ENCODE assay signal across 1 cellular context in genomic region chr17:67245694-67246397, GRCh38.
TF ChIP-seq lines count a peak whose summit lies in the region.

No MANE protein-coding gene starts in this region.

TF ChIP-seq in WTC11, 78 proteins besides CTCF, POLR2A, EP300 and RAD21 (continued from another document and continues in another):
- no peak for TF ChIP-seq E2F4 (CRISPR knock-in tag; IDR thresholded peaks at IDR 0.05; ENCODE audit: borderline replicate concordance, low read depth)
- no peak for TF ChIP-seq ZNF263 (CRISPR knock-in tag; IDR thresholded peaks at IDR 0.05; ENCODE audit: low read depth)
- no peak for TF ChIP-seq ZNF396 (CRISPR knock-in tag; IDR thresholded peaks at IDR 0.05; ENCODE audit: borderline replicate concordance)
- TF ChIP-seq NFATC4 (CRISPR knock-in tag; IDR thresholded peaks at IDR 0.05), result no peak
- no peak; the same call in 1 of the 2 replicates for TF ChIP-seq ESRRA (CRISPR knock-in tag; IDR thresholded peaks at IDR 0.05; ENCODE audit: borderline replicate concordance)
- no peak for TF ChIP-seq ETV6 (CRISPR knock-in tag; IDR thresholded peaks at IDR 0.05)
- no peak for TF ChIP-seq MYBL2 (CRISPR knock-in tag; IDR thresholded peaks at IDR 0.05)
- TF ChIP-seq GRHL2 (CRISPR knock-in tag; IDR thresholded peaks at IDR 0.05; ENCODE audit: insufficient replicate concordance, severe bottlenecking), result no peak
- TF ChIP-seq, protein P1, sequence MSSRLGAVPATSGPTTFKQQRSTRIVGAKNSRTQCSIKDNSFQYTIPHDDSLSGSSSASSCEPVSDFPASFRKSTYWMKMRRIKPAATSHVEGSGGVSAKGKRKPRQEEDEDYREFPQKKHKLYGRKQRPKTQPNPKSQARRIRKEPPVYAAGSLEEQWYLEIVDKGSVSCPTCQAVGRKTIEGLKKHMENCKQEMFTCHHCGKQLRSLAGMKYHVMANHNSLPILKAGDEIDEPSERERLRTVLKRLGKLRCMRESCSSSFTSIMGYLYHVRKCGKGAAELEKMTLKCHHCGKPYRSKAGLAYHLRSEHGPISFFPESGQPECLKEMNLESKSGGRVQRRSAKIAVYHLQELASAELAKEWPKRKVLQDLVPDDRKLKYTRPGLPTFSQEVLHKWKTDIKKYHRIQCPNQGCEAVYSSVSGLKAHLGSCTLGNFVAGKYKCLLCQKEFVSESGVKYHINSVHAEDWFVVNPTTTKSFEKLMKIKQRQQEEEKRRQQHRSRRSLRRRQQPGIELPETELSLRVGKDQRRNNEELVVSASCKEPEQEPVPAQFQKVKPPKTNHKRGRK (CRISPR knock-in tag; IDR thresholded peaks at IDR 0.05; ENCODE audit: borderline replicate concordance), result no peak
- no peak for TF ChIP-seq ZNF671 (CRISPR knock-in tag; IDR thresholded peaks at IDR 0.05)
- no peak for TF ChIP-seq ATF6 (CRISPR knock-in tag; IDR thresholded peaks at IDR 0.05)
- TF ChIP-seq, protein P2, sequence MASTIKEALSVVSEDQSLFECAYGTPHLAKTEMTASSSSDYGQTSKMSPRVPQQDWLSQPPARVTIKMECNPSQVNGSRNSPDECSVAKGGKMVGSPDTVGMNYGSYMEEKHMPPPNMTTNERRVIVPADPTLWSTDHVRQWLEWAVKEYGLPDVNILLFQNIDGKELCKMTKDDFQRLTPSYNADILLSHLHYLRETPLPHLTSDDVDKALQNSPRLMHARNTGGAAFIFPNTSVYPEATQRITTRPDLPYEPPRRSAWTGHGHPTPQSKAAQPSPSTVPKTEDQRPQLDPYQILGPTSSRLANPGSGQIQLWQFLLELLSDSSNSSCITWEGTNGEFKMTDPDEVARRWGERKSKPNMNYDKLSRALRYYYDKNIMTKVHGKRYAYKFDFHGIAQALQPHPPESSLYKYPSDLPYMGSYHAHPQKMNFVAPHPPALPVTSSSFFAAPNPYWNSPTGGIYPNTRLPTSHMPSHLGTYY (CRISPR knock-in tag; IDR thresholded peaks at IDR 0.05), result no peak
- no peak for TF ChIP-seq JUN (CRISPR knock-in tag; IDR thresholded peaks at IDR 0.05)
- TF ChIP-seq, protein P3, sequence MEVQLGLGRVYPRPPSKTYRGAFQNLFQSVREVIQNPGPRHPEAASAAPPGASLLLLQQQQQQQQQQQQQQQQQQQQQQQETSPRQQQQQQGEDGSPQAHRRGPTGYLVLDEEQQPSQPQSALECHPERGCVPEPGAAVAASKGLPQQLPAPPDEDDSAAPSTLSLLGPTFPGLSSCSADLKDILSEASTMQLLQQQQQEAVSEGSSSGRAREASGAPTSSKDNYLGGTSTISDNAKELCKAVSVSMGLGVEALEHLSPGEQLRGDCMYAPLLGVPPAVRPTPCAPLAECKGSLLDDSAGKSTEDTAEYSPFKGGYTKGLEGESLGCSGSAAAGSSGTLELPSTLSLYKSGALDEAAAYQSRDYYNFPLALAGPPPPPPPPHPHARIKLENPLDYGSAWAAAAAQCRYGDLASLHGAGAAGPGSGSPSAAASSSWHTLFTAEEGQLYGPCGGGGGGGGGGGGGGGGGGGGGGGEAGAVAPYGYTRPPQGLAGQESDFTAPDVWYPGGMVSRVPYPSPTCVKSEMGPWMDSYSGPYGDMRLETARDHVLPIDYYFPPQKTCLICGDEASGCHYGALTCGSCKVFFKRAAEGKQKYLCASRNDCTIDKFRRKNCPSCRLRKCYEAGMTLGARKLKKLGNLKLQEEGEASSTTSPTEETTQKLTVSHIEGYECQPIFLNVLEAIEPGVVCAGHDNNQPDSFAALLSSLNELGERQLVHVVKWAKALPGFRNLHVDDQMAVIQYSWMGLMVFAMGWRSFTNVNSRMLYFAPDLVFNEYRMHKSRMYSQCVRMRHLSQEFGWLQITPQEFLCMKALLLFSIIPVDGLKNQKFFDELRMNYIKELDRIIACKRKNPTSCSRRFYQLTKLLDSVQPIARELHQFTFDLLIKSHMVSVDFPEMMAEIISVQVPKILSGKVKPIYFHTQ (CRISPR knock-in tag; IDR thresholded peaks at IDR 0.05), result no peak
- TF ChIP-seq ZBTB21 (CRISPR knock-in tag; IDR thresholded peaks at IDR 0.05; ENCODE audit: borderline replicate concordance), result no peak
- TF ChIP-seq ZNF317 (CRISPR knock-in tag; IDR thresholded peaks at IDR 0.05; ENCODE audit: borderline replicate concordance, low read depth), result no peak
- TF ChIP-seq MLX (CRISPR knock-in tag; IDR thresholded peaks at IDR 0.05), result no peak
- TF ChIP-seq, protein P4, sequence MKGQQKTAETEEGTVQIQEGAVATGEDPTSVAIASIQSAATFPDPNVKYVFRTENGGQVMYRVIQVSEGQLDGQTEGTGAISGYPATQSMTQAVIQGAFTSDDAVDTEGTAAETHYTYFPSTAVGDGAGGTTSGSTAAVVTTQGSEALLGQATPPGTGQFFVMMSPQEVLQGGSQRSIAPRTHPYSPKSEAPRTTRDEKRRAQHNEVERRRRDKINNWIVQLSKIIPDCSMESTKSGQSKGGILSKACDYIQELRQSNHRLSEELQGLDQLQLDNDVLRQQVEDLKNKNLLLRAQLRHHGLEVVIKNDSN (CRISPR knock-in tag; IDR thresholded peaks at IDR 0.05), result peak; percentile 66; the same call in 1 of the 2 replicates
- TF ChIP-seq TCF7 (CRISPR knock-in tag; IDR thresholded peaks at IDR 0.05; ENCODE audit: low read depth), result no peak
- TF ChIP-seq, protein P5, sequence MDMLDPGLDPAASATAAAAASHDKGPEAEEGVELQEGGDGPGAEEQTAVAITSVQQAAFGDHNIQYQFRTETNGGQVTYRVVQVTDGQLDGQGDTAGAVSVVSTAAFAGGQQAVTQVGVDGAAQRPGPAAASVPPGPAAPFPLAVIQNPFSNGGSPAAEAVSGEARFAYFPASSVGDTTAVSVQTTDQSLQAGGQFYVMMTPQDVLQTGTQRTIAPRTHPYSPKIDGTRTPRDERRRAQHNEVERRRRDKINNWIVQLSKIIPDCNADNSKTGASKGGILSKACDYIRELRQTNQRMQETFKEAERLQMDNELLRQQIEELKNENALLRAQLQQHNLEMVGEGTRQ (CRISPR knock-in tag; IDR thresholded peaks at IDR 0.05), result peak; percentile 73
- no peak for TF ChIP-seq ZNF423 (CRISPR knock-in tag; IDR thresholded peaks at IDR 0.05)
- no peak for TF ChIP-seq STAT6 (CRISPR knock-in tag; conservative IDR thresholded peaks at IDR 0.05; ENCODE audit: low read depth)
- no peak for TF ChIP-seq ZNF416 (CRISPR knock-in tag; IDR thresholded peaks at IDR 0.05)
- TF ChIP-seq, protein P6, sequence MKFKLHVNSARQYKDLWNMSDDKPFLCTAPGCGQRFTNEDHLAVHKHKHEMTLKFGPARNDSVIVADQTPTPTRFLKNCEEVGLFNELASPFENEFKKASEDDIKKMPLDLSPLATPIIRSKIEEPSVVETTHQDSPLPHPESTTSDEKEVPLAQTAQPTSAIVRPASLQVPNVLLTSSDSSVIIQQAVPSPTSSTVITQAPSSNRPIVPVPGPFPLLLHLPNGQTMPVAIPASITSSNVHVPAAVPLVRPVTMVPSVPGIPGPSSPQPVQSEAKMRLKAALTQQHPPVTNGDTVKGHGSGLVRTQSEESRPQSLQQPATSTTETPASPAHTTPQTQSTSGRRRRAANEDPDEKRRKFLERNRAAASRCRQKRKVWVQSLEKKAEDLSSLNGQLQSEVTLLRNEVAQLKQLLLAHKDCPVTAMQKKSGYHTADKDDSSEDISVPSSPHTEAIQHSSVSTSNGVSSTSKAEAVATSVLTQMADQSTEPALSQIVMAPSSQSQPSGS (CRISPR knock-in tag; IDR thresholded peaks at IDR 0.05; ENCODE audit: borderline replicate concordance, low read depth), result no peak
- no peak for TF ChIP-seq ZNF232 (CRISPR knock-in tag; IDR thresholded peaks at IDR 0.05)
- TF ChIP-seq GABPB1 (CRISPR knock-in tag; IDR thresholded peaks at IDR 0.05), result 0 out of 2 replicates have a peak, but pooled peaks have one; percentile 41
- TF ChIP-seq, protein P7, sequence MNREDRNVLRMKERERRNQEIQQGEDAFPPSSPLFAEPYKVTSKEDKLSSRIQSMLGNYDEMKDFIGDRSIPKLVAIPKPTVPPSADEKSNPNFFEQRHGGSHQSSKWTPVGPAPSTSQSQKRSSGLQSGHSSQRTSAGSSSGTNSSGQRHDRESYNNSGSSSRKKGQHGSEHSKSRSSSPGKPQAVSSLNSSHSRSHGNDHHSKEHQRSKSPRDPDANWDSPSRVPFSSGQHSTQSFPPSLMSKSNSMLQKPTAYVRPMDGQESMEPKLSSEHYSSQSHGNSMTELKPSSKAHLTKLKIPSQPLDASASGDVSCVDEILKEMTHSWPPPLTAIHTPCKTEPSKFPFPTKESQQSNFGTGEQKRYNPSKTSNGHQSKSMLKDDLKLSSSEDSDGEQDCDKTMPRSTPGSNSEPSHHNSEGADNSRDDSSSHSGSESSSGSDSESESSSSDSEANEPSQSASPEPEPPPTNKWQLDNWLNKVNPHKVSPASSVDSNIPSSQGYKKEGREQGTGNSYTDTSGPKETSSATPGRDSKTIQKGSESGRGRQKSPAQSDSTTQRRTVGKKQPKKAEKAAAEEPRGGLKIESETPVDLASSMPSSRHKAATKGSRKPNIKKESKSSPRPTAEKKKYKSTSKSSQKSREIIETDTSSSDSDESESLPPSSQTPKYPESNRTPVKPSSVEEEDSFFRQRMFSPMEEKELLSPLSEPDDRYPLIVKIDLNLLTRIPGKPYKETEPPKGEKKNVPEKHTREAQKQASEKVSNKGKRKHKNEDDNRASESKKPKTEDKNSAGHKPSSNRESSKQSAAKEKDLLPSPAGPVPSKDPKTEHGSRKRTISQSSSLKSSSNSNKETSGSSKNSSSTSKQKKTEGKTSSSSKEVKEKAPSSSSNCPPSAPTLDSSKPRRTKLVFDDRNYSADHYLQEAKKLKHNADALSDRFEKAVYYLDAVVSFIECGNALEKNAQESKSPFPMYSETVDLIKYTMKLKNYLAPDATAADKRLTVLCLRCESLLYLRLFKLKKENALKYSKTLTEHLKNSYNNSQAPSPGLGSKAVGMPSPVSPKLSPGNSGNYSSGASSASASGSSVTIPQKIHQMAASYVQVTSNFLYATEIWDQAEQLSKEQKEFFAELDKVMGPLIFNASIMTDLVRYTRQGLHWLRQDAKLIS (CRISPR knock-in tag; IDR thresholded peaks at IDR 0.05; ENCODE audit: borderline replicate concordance), result no peak
- TF ChIP-seq CREB1 (CRISPR knock-in tag; IDR thresholded peaks at IDR 0.05), result no peak
- TF ChIP-seq ZNF425 (CRISPR knock-in tag; conservative IDR thresholded peaks at IDR 0.05), result no peak
- no peak for TF ChIP-seq TP53 (CRISPR knock-in tag; IDR thresholded peaks at IDR 0.05)
- no peak for TF ChIP-seq PREB (CRISPR knock-in tag; IDR thresholded peaks at IDR 0.05; ENCODE audit: borderline replicate concordance)
